Comparison of ENCODE assay signal across 1 cellular context in the genomic region with DNA sequence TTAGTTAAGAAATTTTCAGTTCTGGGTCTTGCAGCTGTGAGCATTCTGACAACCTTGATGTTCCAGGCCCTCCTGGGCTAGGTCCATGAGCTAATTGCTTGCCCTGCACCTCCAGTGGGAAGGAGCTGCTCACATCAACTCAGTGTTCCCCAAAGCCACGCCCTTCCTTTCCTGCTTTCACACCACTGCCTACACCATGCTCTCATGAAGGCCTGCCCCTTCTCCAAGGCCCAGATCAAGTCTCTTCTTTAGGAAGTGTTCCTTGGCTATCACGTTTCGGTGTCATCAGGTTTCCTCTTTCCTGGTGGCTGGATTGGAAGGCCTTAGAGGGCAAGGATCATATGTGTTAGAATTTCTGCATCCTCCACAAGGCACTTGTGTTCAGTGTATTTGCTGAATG.
TF ChIP-seq lines count a peak whose summit lies in the region.

No MANE protein-coding gene starts in this region.

TF ChIP-seq in GM23338, 12 proteins besides CTCF, POLR2A, EP300 and RAD21 (continued from another document):
- TF ChIP-seq, protein P1, sequence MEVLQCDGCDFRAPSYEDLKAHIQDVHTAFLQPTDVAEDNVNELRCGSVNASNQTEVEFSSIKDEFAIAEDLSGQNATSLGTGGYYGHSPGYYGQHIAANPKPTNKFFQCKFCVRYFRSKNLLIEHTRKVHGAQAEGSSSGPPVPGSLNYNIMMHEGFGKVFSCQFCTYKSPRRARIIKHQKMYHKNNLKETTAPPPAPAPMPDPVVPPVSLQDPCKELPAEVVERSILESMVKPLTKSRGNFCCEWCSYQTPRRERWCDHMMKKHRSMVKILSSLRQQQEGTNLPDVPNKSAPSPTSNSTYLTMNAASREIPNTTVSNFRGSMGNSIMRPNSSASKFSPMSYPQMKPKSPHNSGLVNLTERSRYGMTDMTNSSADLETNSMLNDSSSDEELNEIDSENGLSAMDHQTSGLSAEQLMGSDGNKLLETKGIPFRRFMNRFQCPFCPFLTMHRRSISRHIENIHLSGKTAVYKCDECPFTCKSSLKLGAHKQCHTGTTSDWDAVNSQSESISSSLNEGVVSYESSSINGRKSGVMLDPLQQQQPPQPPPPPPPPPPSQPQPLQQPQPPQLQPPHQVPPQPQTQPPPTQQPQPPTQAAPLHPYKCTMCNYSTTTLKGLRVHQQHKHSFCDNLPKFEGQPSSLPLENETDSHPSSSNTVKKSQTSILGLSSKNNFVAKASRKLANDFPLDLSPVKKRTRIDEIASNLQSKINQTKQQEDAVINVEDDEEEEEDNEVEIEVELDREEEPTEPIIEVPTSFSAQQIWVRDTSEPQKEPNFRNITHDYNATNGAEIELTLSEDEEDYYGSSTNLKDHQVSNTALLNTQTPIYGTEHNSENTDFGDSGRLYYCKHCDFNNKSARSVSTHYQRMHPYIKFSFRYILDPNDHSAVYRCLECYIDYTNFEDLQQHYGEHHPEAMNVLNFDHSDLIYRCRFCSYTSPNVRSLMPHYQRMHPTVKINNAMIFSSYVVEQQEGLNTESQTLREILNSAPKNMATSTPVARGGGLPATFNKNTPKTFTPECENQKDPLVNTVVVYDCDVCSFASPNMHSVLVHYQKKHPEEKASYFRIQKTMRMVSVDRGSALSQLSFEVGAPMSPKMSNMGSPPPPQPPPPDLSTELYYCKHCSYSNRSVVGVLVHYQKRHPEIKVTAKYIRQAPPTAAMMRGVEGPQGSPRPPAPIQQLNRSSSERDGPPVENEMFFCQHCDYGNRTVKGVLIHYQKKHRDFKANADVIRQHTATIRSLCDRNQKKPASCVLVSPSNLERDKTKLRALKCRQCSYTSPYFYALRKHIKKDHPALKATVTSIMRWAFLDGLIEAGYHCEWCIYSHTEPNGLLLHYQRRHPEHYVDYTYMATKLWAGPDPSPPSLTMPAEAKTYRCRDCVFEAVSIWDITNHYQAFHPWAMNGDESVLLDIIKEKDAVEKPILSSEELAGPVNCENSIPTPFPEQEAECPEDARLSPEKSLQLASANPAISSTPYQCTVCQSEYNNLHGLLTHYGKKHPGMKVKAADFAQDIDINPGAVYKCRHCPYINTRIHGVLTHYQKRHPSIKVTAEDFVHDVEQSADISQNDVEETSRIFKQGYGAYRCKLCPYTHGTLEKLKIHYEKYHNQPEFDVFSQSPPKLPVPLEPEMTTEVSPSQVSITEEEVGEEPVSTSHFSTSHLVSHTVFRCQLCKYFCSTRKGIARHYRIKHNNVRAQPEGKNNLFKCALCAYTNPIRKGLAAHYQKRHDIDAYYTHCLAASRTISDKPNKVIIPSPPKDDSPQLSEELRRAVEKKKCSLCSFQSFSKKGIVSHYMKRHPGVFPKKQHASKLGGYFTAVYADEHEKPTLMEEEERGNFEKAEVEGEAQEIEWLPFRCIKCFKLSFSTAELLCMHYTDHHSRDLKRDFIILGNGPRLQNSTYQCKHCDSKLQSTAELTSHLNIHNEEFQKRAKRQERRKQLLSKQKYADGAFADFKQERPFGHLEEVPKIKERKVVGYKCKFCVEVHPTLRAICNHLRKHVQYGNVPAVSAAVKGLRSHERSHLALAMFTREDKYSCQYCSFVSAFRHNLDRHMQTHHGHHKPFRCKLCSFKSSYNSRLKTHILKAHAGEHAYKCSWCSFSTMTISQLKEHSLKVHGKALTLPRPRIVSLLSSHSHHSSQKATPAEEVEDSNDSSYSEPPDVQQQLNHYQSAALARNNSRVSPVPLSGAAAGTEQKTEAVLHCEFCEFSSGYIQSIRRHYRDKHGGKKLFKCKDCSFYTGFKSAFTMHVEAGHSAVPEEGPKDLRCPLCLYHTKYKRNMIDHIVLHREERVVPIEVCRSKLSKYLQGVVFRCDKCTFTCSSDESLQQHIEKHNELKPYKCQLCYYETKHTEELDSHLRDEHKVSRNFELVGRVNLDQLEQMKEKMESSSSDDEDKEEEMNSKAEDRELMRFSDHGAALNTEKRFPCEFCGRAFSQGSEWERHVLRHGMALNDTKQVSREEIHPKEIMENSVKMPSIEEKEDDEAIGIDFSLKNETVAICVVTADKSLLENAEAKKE (CRISPR knock-in tag; IDR thresholded peaks at IDR 0.05): no peak
- no peak for TF ChIP-seq NANOG (IDR thresholded peaks at IDR 0.05; ENCODE audit: borderline replicate concordance)
- TF ChIP-seq, protein P2, sequence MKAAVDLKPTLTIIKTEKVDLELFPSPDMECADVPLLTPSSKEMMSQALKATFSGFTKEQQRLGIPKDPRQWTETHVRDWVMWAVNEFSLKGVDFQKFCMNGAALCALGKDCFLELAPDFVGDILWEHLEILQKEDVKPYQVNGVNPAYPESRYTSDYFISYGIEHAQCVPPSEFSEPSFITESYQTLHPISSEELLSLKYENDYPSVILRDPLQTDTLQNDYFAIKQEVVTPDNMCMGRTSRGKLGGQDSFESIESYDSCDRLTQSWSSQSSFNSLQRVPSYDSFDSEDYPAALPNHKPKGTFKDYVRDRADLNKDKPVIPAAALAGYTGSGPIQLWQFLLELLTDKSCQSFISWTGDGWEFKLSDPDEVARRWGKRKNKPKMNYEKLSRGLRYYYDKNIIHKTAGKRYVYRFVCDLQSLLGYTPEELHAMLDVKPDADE (IDR thresholded peaks at IDR 0.05): no peak
- no peak for TF ChIP-seq ZNF331 (CRISPR knock-in tag; IDR thresholded peaks at IDR 0.05; ENCODE audit: low read depth)
- TF ChIP-seq ZNF114 (CRISPR knock-in tag; IDR thresholded peaks at IDR 0.05): no peak
- TF ChIP-seq EZH2 (IDR thresholded peaks at IDR 0.05; ENCODE audit: low read depth, unreplicated experiment): no peak
- no peak for TF ChIP-seq EZH2phosphoT487 (IDR thresholded peaks at IDR 0.05; ENCODE audit: unreplicated experiment)
- TF ChIP-seq, protein P3, sequence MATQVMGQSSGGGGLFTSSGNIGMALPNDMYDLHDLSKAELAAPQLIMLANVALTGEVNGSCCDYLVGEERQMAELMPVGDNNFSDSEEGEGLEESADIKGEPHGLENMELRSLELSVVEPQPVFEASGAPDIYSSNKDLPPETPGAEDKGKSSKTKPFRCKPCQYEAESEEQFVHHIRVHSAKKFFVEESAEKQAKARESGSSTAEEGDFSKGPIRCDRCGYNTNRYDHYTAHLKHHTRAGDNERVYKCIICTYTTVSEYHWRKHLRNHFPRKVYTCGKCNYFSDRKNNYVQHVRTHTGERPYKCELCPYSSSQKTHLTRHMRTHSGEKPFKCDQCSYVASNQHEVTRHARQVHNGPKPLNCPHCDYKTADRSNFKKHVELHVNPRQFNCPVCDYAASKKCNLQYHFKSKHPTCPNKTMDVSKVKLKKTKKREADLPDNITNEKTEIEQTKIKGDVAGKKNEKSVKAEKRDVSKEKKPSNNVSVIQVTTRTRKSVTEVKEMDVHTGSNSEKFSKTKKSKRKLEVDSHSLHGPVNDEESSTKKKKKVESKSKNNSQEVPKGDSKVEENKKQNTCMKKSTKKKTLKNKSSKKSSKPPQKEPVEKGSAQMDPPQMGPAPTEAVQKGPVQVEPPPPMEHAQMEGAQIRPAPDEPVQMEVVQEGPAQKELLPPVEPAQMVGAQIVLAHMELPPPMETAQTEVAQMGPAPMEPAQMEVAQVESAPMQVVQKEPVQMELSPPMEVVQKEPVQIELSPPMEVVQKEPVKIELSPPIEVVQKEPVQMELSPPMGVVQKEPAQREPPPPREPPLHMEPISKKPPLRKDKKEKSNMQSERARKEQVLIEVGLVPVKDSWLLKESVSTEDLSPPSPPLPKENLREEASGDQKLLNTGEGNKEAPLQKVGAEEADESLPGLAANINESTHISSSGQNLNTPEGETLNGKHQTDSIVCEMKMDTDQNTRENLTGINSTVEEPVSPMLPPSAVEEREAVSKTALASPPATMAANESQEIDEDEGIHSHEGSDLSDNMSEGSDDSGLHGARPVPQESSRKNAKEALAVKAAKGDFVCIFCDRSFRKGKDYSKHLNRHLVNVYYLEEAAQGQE (IDR thresholded peaks at IDR 0.05; ENCODE audit: unreplicated experiment): no peak
- no peak for TF ChIP-seq POLR2AphosphoS5 (IDR thresholded peaks at IDR 0.05; ENCODE audit: low read depth)
- no peak for TF ChIP-seq STAT1 (IDR thresholded peaks at IDR 0.05; ENCODE audit: unreplicated experiment)
